11 cellular contexts compared by ENCODE assay signal in the genomic region with DNA sequence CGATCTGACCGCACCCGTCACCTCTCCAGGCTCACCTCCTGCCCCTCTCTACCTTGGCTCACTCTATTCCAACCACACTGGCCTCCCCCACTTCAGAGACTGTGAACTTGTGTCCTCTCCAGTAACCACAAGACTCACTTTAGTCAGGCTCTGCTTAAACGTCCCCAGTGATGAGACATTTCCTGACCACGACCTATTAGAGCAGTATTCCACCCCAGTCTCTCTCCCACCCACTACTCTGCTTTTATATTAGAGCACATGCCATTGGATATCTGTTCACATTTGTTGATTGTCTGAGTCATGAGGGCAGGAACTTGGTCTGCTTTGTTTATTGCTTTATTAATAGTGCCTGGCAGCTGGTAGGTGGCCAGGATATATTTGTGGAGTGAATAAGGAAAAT. TPM values are rescaled to one million over a fixed set of nuclear protein-coding genes. Genes with fewer than 3 reads are reported as not detected.
DNase-seq lines count a peak whose midpoint lies in the region; ATAC-seq and TF ChIP-seq lines count a peak whose summit lies in the region.
"Had no signal": no experiment of that assay in that cellular context is flagged by ENCODE, and none has a peak within 500 bp of the region (broad histone marks: within the 10 kb centered on the region; RNA-seq: fewer than 3 reads in every experiment).

No MANE protein-coding gene starts in this region.

- no peaks in the 10 kb centered on the region for H3K4me1 ChIP-seq in DND-41 (ENCODE audit: insufficient read depth, low read length)

- no peak for TF ChIP-seq CTCF in DND-41 (IDR thresholded peaks at IDR 0.05; ENCODE audit: borderline replicate concordance, extremely low read depth, low read length, poor library complexity, severe bottlenecking)

- no peak for DNase-seq in DND-41
- DNase-seq in T1000 (lab: John Stamatoyannopoulos, UW): peak; percentile 62
- no peak for DNase-seq in left colon
- no peak for DNase-seq in stimulated activated CD4-positive, alpha-beta T cell treated with anti-CD3 and anti-CD28 coated beads, Interleukin-12 subunit alpha, Interleukin-12 subunit beta, amount 100 ng/mL, for 4 hours
- DNase-seq in ureter (ENCODE audit: low spot score): no peak
- DNase-seq: activated CD8-positive, alpha-beta memory T cell treated with anti-CD3 and anti-CD28 coated beads, Interleukin-2, amount 50 U/mL, for 48 hours; erythroblast; NCI-H526 had no signal

- no peak overlapping the region for H3K27ac Mint-ChIP-seq in stimulated activated memory B cell treated with anti-CD40 and anti-IgM and Interleukin-4, amounts not matched to agents 10 μg/mL and 1 μg/mL and 100 μg/mL, for 72 hours

- no peaks in the 10 kb centered on the region; the same call in 1 of the 2 replicates for H3K36me3 ChIP-seq in DND-41 (ENCODE audit: insufficient read depth, low read length)

- no peak overlapping the region for H2AFZ ChIP-seq in DND-41 (ENCODE audit: low read depth, low read length)

- H3K9me3 ChIP-seq in DND-41 (ENCODE audit: insufficient read depth, low read length, severe bottlenecking): no peaks in the 10 kb centered on the region

- intact Hi-C loops in left colon (cut with DNase I, micrococcal nuclease): no loop called here

- peaks cover 22% of the 10 kb centered on the region for H3K36me3 Mint-ChIP-seq in stimulated activated memory B cell treated with anti-CD40 and anti-IgM and Interleukin-4, amounts not matched to agents 10 μg/mL and 1 μg/mL and 100 μg/mL, for 72 hours

- no peak overlapping the region for H3K9ac ChIP-seq in DND-41 (ENCODE audit: low read depth, low read length)

- H3K4me1 Mint-ChIP-seq in stimulated activated memory B cell treated with anti-CD40 and anti-IgM and Interleukin-4, amounts not matched to agents 10 μg/mL and 1 μg/mL and 100 μg/mL, for 72 hours: peaks cover 5% of the 10 kb centered on the region

- no peaks in the 10 kb centered on the region for H4K20me1 ChIP-seq in DND-41 (ENCODE audit: insufficient read depth, low read length)

- peaks cover 9% of the 10 kb centered on the region for H3K27me3 Mint-ChIP-seq in stimulated activated memory B cell treated with anti-CD40 and anti-IgM and Interleukin-4, amounts not matched to agents 10 μg/mL and 1 μg/mL and 100 μg/mL, for 72 hours

- H3K79me2 ChIP-seq in DND-41 (ENCODE audit: insufficient read depth, low read length): no peaks in the 10 kb centered on the region

- no peak overlapping the region for H3K4me3 ChIP-seq in DND-41 (ENCODE audit: low read depth in 1 of 2, low read length in 2 of 2)

- peaks cover 3% of the 10 kb centered on the region for H3K9me3 Mint-ChIP-seq in stimulated activated memory B cell treated with anti-CD40 and anti-IgM and Interleukin-4, amounts not matched to agents 10 μg/mL and 1 μg/mL and 100 μg/mL, for 72 hours

- ATAC-seq in DND-41 (ENCODE audit: insufficient read depth, low read depth) (peak; percentile 56; the same call in 2 of the 3 replicates), HG02884 (IDR thresholded peaks at IDR 0.05; ENCODE audit: unreplicated experiment) (peak; percentile 77), left colon (peak; percentile 26), HG03571 (IDR thresholded peaks at IDR 0.05; ENCODE audit: unreplicated experiment) (no peak)
- no peak for ATAC-seq in stimulated activated memory B cell treated with anti-CD40 and anti-IgM and Interleukin-4, amounts not matched to agents 10 μg/mL and 1 μg/mL and 100 μg/mL, for 72 hours

- no peak overlapping the region for H3K4me2 ChIP-seq in DND-41 (ENCODE audit: insufficient read depth, low read length)

- H3K27ac ChIP-seq in DND-41 (ENCODE audit: low read length): no peak overlapping the region

- no peaks in the 10 kb centered on the region for H3K27me3 ChIP-seq in DND-41 (ENCODE audit: insufficient read depth, low read length, poor library complexity)

- H3K4me3 Mint-ChIP-seq in stimulated activated memory B cell treated with anti-CD40 and anti-IgM and Interleukin-4, amounts not matched to agents 10 μg/mL and 1 μg/mL and 100 μg/mL, for 72 hours: no peak overlapping the region

RNA-seq across cellular contexts. Expression of gene COX11, which starts 20.1 kb away (rescaled TPM):
- total RNA-seq in left colon (10 to 100 TPM; 43.6 to 65.7 TPM), ureter (40.4 TPM)

RNA-seq across cellular contexts. Expression of gene STXBP4, which starts 20.2 kb away (rescaled TPM):
- total RNA-seq in left colon: 1 to 10 TPM; 5.2 to 6.9 TPM
- total RNA-seq in ureter: 19.3 TPM

RNA-seq across cellular contexts. Expression of gene TOM1L1, which starts 47.7 kb away (rescaled TPM):
- total RNA-seq in left colon (10 to 100 TPM; 64.0 to 69.1 TPM), ureter (55.7 TPM)

Comparison
In these comparisons a context has a peak if more than half of its experiments do, and no peak if none do; other contexts are left out.
1. ATAC-seq: peak in DND-41 (single experiment), HG02884 (single experiment) and left colon (single experiment); none in HG03571 (single experiment) and stimulated activated memory B cell treated with anti-CD40 and anti-IgM and Interleukin-4, amounts not matched to agents 10 μg/mL and 1 μg/mL and 100 μg/mL, for 72 hours (single experiment).